In the genomic region with DNA sequence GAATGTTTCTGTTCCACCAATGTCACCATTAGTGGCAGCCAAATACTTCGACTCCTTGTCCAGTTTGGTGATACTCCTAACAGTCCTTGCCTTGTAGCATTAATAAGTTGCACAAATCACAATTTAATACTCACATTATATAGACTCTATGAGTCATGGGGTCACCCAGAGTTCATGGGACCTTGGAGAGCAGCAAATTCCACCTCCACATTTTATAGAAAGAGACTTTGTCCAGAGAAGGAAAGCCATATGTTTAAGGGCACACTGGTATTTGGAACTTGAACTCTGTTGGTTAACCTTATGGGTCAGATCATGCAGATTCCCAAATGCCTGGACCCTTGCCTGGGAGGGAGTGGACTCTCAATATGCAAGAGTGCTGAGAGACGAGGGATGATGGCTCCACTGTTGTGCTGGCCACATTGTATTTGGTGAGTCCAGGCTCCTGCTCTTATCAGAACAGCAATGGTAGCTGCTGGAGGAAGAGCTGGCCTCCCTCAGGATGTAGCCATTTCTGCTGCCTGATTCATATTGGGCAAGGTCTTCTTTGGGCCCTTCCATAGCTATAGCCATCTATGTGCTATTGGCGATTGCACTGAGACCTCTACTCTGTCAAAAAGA, we compare ENCODE assay signal across 14 cellular contexts. TPM values are rescaled to one million over a fixed set of nuclear protein-coding genes. Genes with fewer than 3 reads are reported as not detected.
DNase-seq lines count a peak whose midpoint lies in the region; TF ChIP-seq lines count a peak whose summit lies in the region.
"Had no signal": no experiment of that assay in that cellular context is flagged by ENCODE, and none has a peak within 500 bp of the region (broad histone marks: within the 10 kb centered on the region; RNA-seq: fewer than 3 reads in every experiment).

No MANE protein-coding gene starts in this region.

- H3K4me1 ChIP-seq in right atrium auricular region: peaks cover 0 to 5% of the 10 kb centered on the region in 2 donors
- H3K4me1 ChIP-seq: esophagus squamous epithelium, vagina had no signal

- H3K27ac ChIP-seq in right atrium auricular region: no peak overlapping the region
- H3K27ac ChIP-seq: esophagus squamous epithelium, vagina had no signal

- H3K36me3 Mint-ChIP-seq in immature natural killer cell: no peaks in the 10 kb centered on the region
- H3K36me3 Mint-ChIP-seq: activated naive CD4-positive, alpha-beta T cell treated with anti-CD3 and anti-CD28 coated beads, Interleukin-2, amount 10 ng/mL, durations not matched to agents 7 days and 5 days had no signal

- H3K4me3 Mint-ChIP-seq in immature natural killer cell: no peak overlapping the region
- H3K4me3 Mint-ChIP-seq: activated B cell treated with CpG ODN at 0.5 μM for 24 hours; activated naive CD4-positive, alpha-beta T cell treated with anti-CD3 and anti-CD28 coated beads, Interleukin-2, amount 10 ng/mL, durations not matched to agents 7 days and 5 days; stimulated activated naive CD8-positive, alpha-beta T cell treated with anti-CD3 and anti-CD28 coated beads, Interleukin-15, Interleukin-2, amounts not matched to agents 100 ng/mL and 50 ng/mL, for 24 hours had no signal

- H3K9me3 ChIP-seq in right atrium auricular region: no peaks in the 10 kb centered on the region
- H3K9me3 ChIP-seq: esophagus squamous epithelium, vagina had no signal

- no peak overlapping the region for H3K27ac Mint-ChIP-seq in immature natural killer cell
- H3K27ac Mint-ChIP-seq: activated B cell treated with CpG ODN at 0.5 μM for 24 hours; activated naive CD4-positive, alpha-beta T cell treated with anti-CD3 and anti-CD28 coated beads, Interleukin-2, amount 10 ng/mL, durations not matched to agents 7 days and 5 days; stimulated activated naive CD8-positive, alpha-beta T cell treated with anti-CD3 and anti-CD28 coated beads, Interleukin-15, Interleukin-2, amounts not matched to agents 100 ng/mL and 50 ng/mL, for 24 hours had no signal

- DNase-seq in HFF-Myc (ENCODE audit: extremely low read depth, low read depth) (peak; percentile 40), dermis blood vessel endothelial cell (peak; percentile 29), retinal pigment epithelial cell (ENCODE audit: low read depth) (peak; percentile 46), cerebellum (ENCODE audit: low spot score) (no peak), immature natural killer cell (no peak), right atrium auricular region (ENCODE audit: low spot score) (no peak)
- DNase-seq: activated B cell treated with CpG ODN at 0.5 μM for 24 hours; activated naive CD4-positive, alpha-beta T cell treated with anti-CD3 and anti-CD28 coated beads, Interleukin-2, amount 10 ng/mL, durations not matched to agents 7 days and 5 days; esophagus squamous epithelium; NCI-H1105 treated with DMSO at 0.1 percent for 48 hours; NCI-H446 had no signal

- H3K27me3 ChIP-seq in right atrium auricular region: no peaks in the 10 kb centered on the region
- H3K27me3 ChIP-seq: esophagus squamous epithelium, vagina had no signal

- H3K9me3 Mint-ChIP-seq in immature natural killer cell: peaks cover 0 to 1% (median 0%) of the 10 kb centered on the region in 6 donors
- H3K9me3 Mint-ChIP-seq: activated B cell treated with CpG ODN at 0.5 μM for 24 hours; activated naive CD4-positive, alpha-beta T cell treated with anti-CD3 and anti-CD28 coated beads, Interleukin-2, amount 10 ng/mL, durations not matched to agents 7 days and 5 days; stimulated activated naive CD8-positive, alpha-beta T cell treated with anti-CD3 and anti-CD28 coated beads, Interleukin-15, Interleukin-2, amounts not matched to agents 100 ng/mL and 50 ng/mL, for 24 hours had no signal

- no peaks in the 10 kb centered on the region for H3K4me1 Mint-ChIP-seq in immature natural killer cell
- H3K4me1 Mint-ChIP-seq: activated B cell treated with CpG ODN at 0.5 μM for 24 hours; activated naive CD4-positive, alpha-beta T cell treated with anti-CD3 and anti-CD28 coated beads, Interleukin-2, amount 10 ng/mL, durations not matched to agents 7 days and 5 days had no signal

- no peaks in the 10 kb centered on the region for H3K36me3 ChIP-seq in right atrium auricular region
- H3K36me3 ChIP-seq: esophagus squamous epithelium, vagina had no signal

- peaks cover 0 to 8% (median 8%) of the 10 kb centered on the region in 3 donors for H3K27me3 Mint-ChIP-seq in immature natural killer cell (ENCODE audit: low read depth in 3 of 3)
- H3K27me3 Mint-ChIP-seq: activated naive CD4-positive, alpha-beta T cell treated with anti-CD3 and anti-CD28 coated beads, Interleukin-2, amount 10 ng/mL, durations not matched to agents 7 days and 5 days; stimulated activated naive CD8-positive, alpha-beta T cell treated with anti-CD3 and anti-CD28 coated beads, Interleukin-15, Interleukin-2, amounts not matched to agents 100 ng/mL and 50 ng/mL, for 24 hours had no signal

- TF ChIP-seq CTCF in HFF-Myc (IDR thresholded peaks at IDR 0.05; ENCODE audit: low read depth, low read length, missing control alignments) (no peak), retinal pigment epithelial cell (conservative IDR thresholded peaks at IDR 0.05; ENCODE audit: low read depth, low read length) (no peak), right atrium auricular region (IDR thresholded peaks at IDR 0.05) (no peak)

- H3K4me3 ChIP-seq in HFF-Myc (replicated peaks; ENCODE audit: low read depth, low read length) (no peak overlapping the region), retinal pigment epithelial cell (ENCODE audit: low read length) (no peak overlapping the region), right atrium auricular region (no peak overlapping the region)
- H3K4me3 ChIP-seq: esophagus squamous epithelium, vagina had no signal

TF ChIP-seq in PFSK-1, 5 proteins besides CTCF, POLR2A, EP300 and RAD21:
- TF ChIP-seq, protein P1, sequence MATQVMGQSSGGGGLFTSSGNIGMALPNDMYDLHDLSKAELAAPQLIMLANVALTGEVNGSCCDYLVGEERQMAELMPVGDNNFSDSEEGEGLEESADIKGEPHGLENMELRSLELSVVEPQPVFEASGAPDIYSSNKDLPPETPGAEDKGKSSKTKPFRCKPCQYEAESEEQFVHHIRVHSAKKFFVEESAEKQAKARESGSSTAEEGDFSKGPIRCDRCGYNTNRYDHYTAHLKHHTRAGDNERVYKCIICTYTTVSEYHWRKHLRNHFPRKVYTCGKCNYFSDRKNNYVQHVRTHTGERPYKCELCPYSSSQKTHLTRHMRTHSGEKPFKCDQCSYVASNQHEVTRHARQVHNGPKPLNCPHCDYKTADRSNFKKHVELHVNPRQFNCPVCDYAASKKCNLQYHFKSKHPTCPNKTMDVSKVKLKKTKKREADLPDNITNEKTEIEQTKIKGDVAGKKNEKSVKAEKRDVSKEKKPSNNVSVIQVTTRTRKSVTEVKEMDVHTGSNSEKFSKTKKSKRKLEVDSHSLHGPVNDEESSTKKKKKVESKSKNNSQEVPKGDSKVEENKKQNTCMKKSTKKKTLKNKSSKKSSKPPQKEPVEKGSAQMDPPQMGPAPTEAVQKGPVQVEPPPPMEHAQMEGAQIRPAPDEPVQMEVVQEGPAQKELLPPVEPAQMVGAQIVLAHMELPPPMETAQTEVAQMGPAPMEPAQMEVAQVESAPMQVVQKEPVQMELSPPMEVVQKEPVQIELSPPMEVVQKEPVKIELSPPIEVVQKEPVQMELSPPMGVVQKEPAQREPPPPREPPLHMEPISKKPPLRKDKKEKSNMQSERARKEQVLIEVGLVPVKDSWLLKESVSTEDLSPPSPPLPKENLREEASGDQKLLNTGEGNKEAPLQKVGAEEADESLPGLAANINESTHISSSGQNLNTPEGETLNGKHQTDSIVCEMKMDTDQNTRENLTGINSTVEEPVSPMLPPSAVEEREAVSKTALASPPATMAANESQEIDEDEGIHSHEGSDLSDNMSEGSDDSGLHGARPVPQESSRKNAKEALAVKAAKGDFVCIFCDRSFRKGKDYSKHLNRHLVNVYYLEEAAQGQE (IDR thresholded peaks at IDR 0.05; ENCODE audit: insufficient read depth in 1 of 2, low read depth in 2 of 2, low read length in 2 of 2): peak; percentile 13 to 89; a peak in 2 of 4 replicates
- TF ChIP-seq SIN3A (IDR thresholded peaks at IDR 0.05; ENCODE audit: borderline replicate concordance, insufficient read depth, low read length): no peak
- TF ChIP-seq POLR2AphosphoS5 (IDR thresholded peaks at IDR 0.05; ENCODE audit: low read depth, low read length): no peak
- TF ChIP-seq TAF1 (IDR thresholded peaks at IDR 0.05; ENCODE audit: borderline replicate concordance, insufficient read depth, low read length): no peak
- no peak for TF ChIP-seq FOXP2 (optimal IDR thresholded peaks at IDR 0.05; ENCODE audit: borderline replicate concordance, extremely low read depth, extremely low read length, insufficient read depth)

RNA-seq across cellular contexts. Expression of a gene that starts 30.6 kb away (rescaled TPM):
- 0.21 TPM for polyA plus RNA-seq in PFSK-1 (2012; ENCODE audit: insufficient read length, low read depth)
- total RNA-seq in dermis blood vessel endothelial cell (11.7 and 11.9 TPM in 2 replicates), cerebellum (86.7 TPM), right atrium auricular region (10 to 100 TPM; 17.3 to 24.6 TPM)
- polyA plus RNA-seq in immature natural killer cell: under 1 TPM in 2 of 3 donors, not detected in 1; 0.04 to 0.06 TPM

Comparison
In these comparisons a context has a peak if more than half of its experiments do, and no peak if none do; other contexts are left out.
1. DNase-seq: peak in HFF-Myc (single experiment), dermis blood vessel endothelial cell (single experiment) and retinal pigment epithelial cell (single experiment); none in cerebellum (single experiment), immature natural killer cell (0 of 3) and right atrium auricular region (single experiment).